Comparison of ENCODE assay signal across 19 cellular contexts in genomic region chr1:112869895-112870294, GRCh38.
DNase-seq lines count a peak whose midpoint lies in the region; ATAC-seq and TF ChIP-seq lines count a peak whose summit lies in the region.
"Had no signal": no experiment of that assay in that cellular context is flagged by ENCODE, and none has a peak within 500 bp of the region (broad histone marks: within the 10 kb centered on the region; RNA-seq: fewer than 3 reads in every experiment).

No MANE protein-coding gene starts in this region.

- DNase-seq in activated naive CD8-positive, alpha-beta T cell treated with anti-CD3 and anti-CD28 coated beads, Interleukin-2, amount 10 ng/mL, durations not matched to agents 7 days and 5 days: no peak
- DNase-seq in activated naive CD8-positive, alpha-beta T cell treated with anti-CD3 and anti-CD28 coated beads for 36 hours: no peak
- DNase-seq in Jurkat, Clone E6-1 (ENCODE audit: low read depth, low spot score): peak; percentile 25
- DNase-seq in colonic mucosa (no peak), progenitor cell of endocrine pancreas (ENCODE audit: low spot score, unreplicated experiment) (no peak), NCI-H1694 (lab: John Stamatoyannopoulos, UW) (no peak), right cardiac atrium (no peak)
- DNase-seq: Kasumi-1, NCI-H1105, NCI-H1436 treated with DMSO at 0.1 percent for 48 hours, NCI-H2029, NCI-H446 treated with DMSO at 0.1 percent for 48 hours, NCI-H526 treated with DMSO at 0.1 percent for 48 hours, SHP77 treated with DMSO at 0.1 percent for 48 hours had no signal

- peaks cover 21% of the 10 kb centered on the region for H3K27me3 Mint-ChIP-seq in activated naive CD8-positive, alpha-beta T cell treated with anti-CD3 and anti-CD28 coated beads, Interleukin-2, amount 10 ng/mL, durations not matched to agents 7 days and 5 days
- no peaks in the 10 kb centered on the region for H3K27me3 Mint-ChIP-seq in activated naive CD8-positive, alpha-beta T cell treated with anti-CD3 and anti-CD28 coated beads for 36 hours
- no peaks in the 10 kb centered on the region for H3K27me3 Mint-ChIP-seq in progenitor cell of endocrine pancreas

- no peaks in the 10 kb centered on the region for H3K27me3 ChIP-seq in colonic mucosa
- no peaks in the 10 kb centered on the region for H3K27me3 ChIP-seq in right cardiac atrium (ENCODE audit: control insufficient read depth, insufficient read depth)

- TF ChIP-seq POLR2A in GM18505 (IDR thresholded peaks at IDR 0.05; ENCODE audit: borderline replicate concordance, extremely low read depth, insufficient read depth, insufficient read length): no peak

- no peaks in the 10 kb centered on the region for H3K9me3 ChIP-seq in colonic mucosa
- no peaks in the 10 kb centered on the region for H3K9me3 ChIP-seq in right cardiac atrium (ENCODE audit: control insufficient read depth, low read length)
- H3K9me3 ChIP-seq: HAP-1 had no signal

- H3K9me3 Mint-ChIP-seq in activated naive CD8-positive, alpha-beta T cell treated with anti-CD3 and anti-CD28 coated beads, Interleukin-2, amount 10 ng/mL, durations not matched to agents 7 days and 5 days: no peaks in the 10 kb centered on the region
- H3K9me3 Mint-ChIP-seq in activated naive CD8-positive, alpha-beta T cell treated with anti-CD3 and anti-CD28 coated beads for 36 hours: no peaks in the 10 kb centered on the region
- no peaks in the 10 kb centered on the region for H3K9me3 Mint-ChIP-seq in progenitor cell of endocrine pancreas (ENCODE audit: low read depth)
- H3K9me3 Mint-ChIP-seq: GM23338 had no signal

- H3K27ac ChIP-seq in colonic mucosa (peak overlapping the region; percentile 50), right cardiac atrium (ENCODE audit: low read length) (no peak overlapping the region)
- H3K27ac ChIP-seq: RWPE1 had no signal

- peaks cover 29% of the 10 kb centered on the region for H3K4me1 Mint-ChIP-seq in activated naive CD8-positive, alpha-beta T cell treated with anti-CD3 and anti-CD28 coated beads, Interleukin-2, amount 10 ng/mL, durations not matched to agents 7 days and 5 days
- no peaks in the 10 kb centered on the region for H3K4me1 Mint-ChIP-seq in activated naive CD8-positive, alpha-beta T cell treated with anti-CD3 and anti-CD28 coated beads for 36 hours
- peaks cover 30% of the 10 kb centered on the region for H3K4me1 Mint-ChIP-seq in progenitor cell of endocrine pancreas (ENCODE audit: low read depth)

- TF ChIP-seq CTCF in colonic mucosa (IDR thresholded peaks at IDR 0.05) (no peak), progenitor cell of endocrine pancreas (IDR thresholded peaks at IDR 0.05; ENCODE audit: unreplicated experiment) (no peak)

- intact Hi-C loops in colonic mucosa (cut with DNase I): no loop called here
- intact Hi-C loops in right cardiac atrium (cut with DNase I): no loop called here

- H3K36me3 Mint-ChIP-seq in activated naive CD8-positive, alpha-beta T cell treated with anti-CD3 and anti-CD28 coated beads, Interleukin-2, amount 10 ng/mL, durations not matched to agents 7 days and 5 days: peaks cover 2% of the 10 kb centered on the region
- no peaks in the 10 kb centered on the region for H3K36me3 Mint-ChIP-seq in activated naive CD8-positive, alpha-beta T cell treated with anti-CD3 and anti-CD28 coated beads for 36 hours
- no peaks in the 10 kb centered on the region for H3K36me3 Mint-ChIP-seq in progenitor cell of endocrine pancreas (ENCODE audit: insufficient read depth)

- peak overlapping the region; percentile 34 for H3K27ac Mint-ChIP-seq in activated naive CD8-positive, alpha-beta T cell treated with anti-CD3 and anti-CD28 coated beads, Interleukin-2, amount 10 ng/mL, durations not matched to agents 7 days and 5 days
- H3K27ac Mint-ChIP-seq in activated naive CD8-positive, alpha-beta T cell treated with anti-CD3 and anti-CD28 coated beads for 36 hours: no peak overlapping the region
- peak overlapping the region; percentile 92 for H3K27ac Mint-ChIP-seq in progenitor cell of endocrine pancreas
- H3K27ac Mint-ChIP-seq: GM23338 had no signal

- no peak overlapping the region for H3K9ac ChIP-seq in colonic mucosa (ENCODE audit: low read depth in 2 of 2, low read length in 2 of 2)

- H3K36me3 ChIP-seq in colonic mucosa: no peaks in the 10 kb centered on the region
- H3K36me3 ChIP-seq: HAP-1 had no signal

- H3K4me3 Mint-ChIP-seq in activated naive CD8-positive, alpha-beta T cell treated with anti-CD3 and anti-CD28 coated beads, Interleukin-2, amount 10 ng/mL, durations not matched to agents 7 days and 5 days: peak overlapping the region; percentile 7
- no peak overlapping the region for H3K4me3 Mint-ChIP-seq in activated naive CD8-positive, alpha-beta T cell treated with anti-CD3 and anti-CD28 coated beads for 36 hours
- H3K4me3 Mint-ChIP-seq in progenitor cell of endocrine pancreas (ENCODE audit: low read depth): no peak overlapping the region
- H3K4me3 Mint-ChIP-seq: GM23338 had no signal

- H3K4me1 ChIP-seq in colonic mucosa (peaks cover 5% of the 10 kb centered on the region), right cardiac atrium (ENCODE audit: control insufficient read depth, insufficient read depth, low read length) (no peaks in the 10 kb centered on the region)

- POLR2A ChIA-PET in activated naive CD8-positive, alpha-beta T cell treated with anti-CD3 and anti-CD28 coated beads, Interleukin-2, amount 10 ng/mL, durations not matched to agents 7 days and 5 days (lab: Charles Lee): no interaction called here

- peak; percentile 57 for ATAC-seq in activated naive CD8-positive, alpha-beta T cell treated with anti-CD3 and anti-CD28 coated beads, Interleukin-2, amount 10 ng/mL, durations not matched to agents 7 days and 5 days (ENCODE audit: low read depth)
- ATAC-seq in GM18505 (IDR thresholded peaks at IDR 0.05; ENCODE audit: unreplicated experiment): no peak
- ATAC-seq in right cardiac atrium: no peak
- ATAC-seq: GM23338, K562 had no signal

- no peak overlapping the region for H3K4me3 ChIP-seq in Jurkat, Clone E6-1 (ENCODE audit: low read length)
- no peak overlapping the region for H3K4me3 ChIP-seq in colonic mucosa
- H3K4me3 ChIP-seq in right cardiac atrium (ENCODE audit: low read length): no peak overlapping the region
- H3K4me3 ChIP-seq: GM23338, HAP-1, K562 had no signal

- 93% methylated on average over 4 of the region's 4 CpGs for WGBS in right cardiac atrium
